ENCODE assay signal across 8 cellular contexts in genomic region chr20:23361651-23362391, GRCh38. TPM values are rescaled to one million over a fixed set of nuclear protein-coding genes. Genes with fewer than 3 reads are reported as not detected.
DNase-seq lines count a peak whose midpoint lies in the region; ATAC-seq and TF ChIP-seq lines count a peak whose summit lies in the region.

GZF1 (plus strand) TSS chr20:23362182; CDS start chr20:23364384, 2,202 bp downstream.

- H3K4me3 Mint-ChIP-seq in activated CD4-positive, alpha-beta T cell treated with anti-CD3 and anti-CD28 coated beads, Interleukin-2, amount 10 ng/mL, durations not matched to agents 7 days and 5 days: peak within 1 kb of the TSS; percentile 94

- H3K36me3 Mint-ChIP-seq in activated CD4-positive, alpha-beta T cell treated with anti-CD3 and anti-CD28 coated beads, Interleukin-2, amount 10 ng/mL, durations not matched to agents 7 days and 5 days (ENCODE audit: low read depth): peaks cover 25% of the 10 kb centered on the region

- no peaks in the 10 kb centered on the region for H3K9me3 Mint-ChIP-seq in activated CD4-positive, alpha-beta T cell treated with anti-CD3 and anti-CD28 coated beads, Interleukin-2, amount 10 ng/mL, durations not matched to agents 7 days and 5 days

- DNase-seq in C1 segment of cervical spinal cord (lab: John Stamatoyannopoulos, UW): peak; percentile 73 to 99 (median 98)
- peak; percentile 99 for DNase-seq in NCI-H69 (lab: John Stamatoyannopoulos, UW)
- peak; percentile 97 for DNase-seq in activated CD4-positive, alpha-beta T cell treated with anti-CD3 and anti-CD28 coated beads, Interleukin-2, amount 10 ng/mL, durations not matched to agents 7 days and 5 days
- peak; percentile 99 for DNase-seq in coronary artery (ENCODE audit: low spot score)
- peak; percentile 99 for DNase-seq in left kidney (ENCODE audit: low read depth, low spot score)
- peak; percentile 97 for DNase-seq in stimulated activated CD4-positive, alpha-beta T cell treated with anti-CD3 and anti-CD28 coated beads, Interleukin-1b, Interleukin-23, amount 100 ng/mL, for 48 hours

- peaks cover 62% of the 10 kb centered on the region for H3K4me1 Mint-ChIP-seq in activated CD4-positive, alpha-beta T cell treated with anti-CD3 and anti-CD28 coated beads, Interleukin-2, amount 10 ng/mL, durations not matched to agents 7 days and 5 days

- POLR2A ChIA-PET in activated CD4-positive, alpha-beta T cell treated with anti-CD3 and anti-CD28 coated beads, Interleukin-2, amount 10 ng/mL, durations not matched to agents 7 days and 5 days (lab: Charles Lee): no interaction called here

- H3K27ac Mint-ChIP-seq in activated CD4-positive, alpha-beta T cell treated with anti-CD3 and anti-CD28 coated beads, Interleukin-2, amount 10 ng/mL, durations not matched to agents 7 days and 5 days: peak within 1 kb of the TSS; percentile 97

- H3K4me3 ChIP-seq in coronary artery: peak within 1 kb of the TSS; percentile 88

- H3K27ac ChIP-seq in coronary artery: peak within 1 kb of the TSS; percentile 99 to 100

- peak; percentile 63 for ATAC-seq in GM19372 (IDR thresholded peaks at IDR 0.05; ENCODE audit: low read depth, unreplicated experiment)
- ATAC-seq in HG03521 (IDR thresholded peaks at IDR 0.05; ENCODE audit: unreplicated experiment): peak; percentile 67

- TF ChIP-seq CTCF in coronary artery (IDR thresholded peaks at IDR 0.05): no peak

- no peaks in the 10 kb centered on the region for H3K27me3 Mint-ChIP-seq in activated CD4-positive, alpha-beta T cell treated with anti-CD3 and anti-CD28 coated beads, Interleukin-2, amount 10 ng/mL, durations not matched to agents 7 days and 5 days

- CTCF ChIA-PET in activated CD4-positive, alpha-beta T cell treated with anti-CD3 and anti-CD28 coated beads, Interleukin-2, amount 10 ng/mL, durations not matched to agents 7 days and 5 days (lab: Charles Lee): interaction anchor here (1.0 to 1.8 kb wide), 3 partner anchors 9 to 12 kb away, joined by 4 to 5 read pairs (median 4); partner anchors contain the start of gene NXT1

RNA-seq across cellular contexts. Expression of gene GZF1, which starts in this region (rescaled TPM):
- total RNA-seq in activated CD4-positive, alpha-beta T cell treated with anti-CD3 and anti-CD28 coated beads, Interleukin-2, amount 10 ng/mL, durations not matched to agents 7 days and 5 days: 10 to 100 TPM; 12.3 to 15.5 TPM

Comparison
In these comparisons a context has a peak if more than half of its experiments do, and no peak if none do; other contexts are left out.
1. Peak in every context shown above with its lines: DNase-seq, ATAC-seq, H3K4me3 ChIP-seq and H3K27ac ChIP-seq.